Comparison of ENCODE assay signal across 8 cellular contexts in genomic region chr6:157034433-157035230, GRCh38.
A peak's percentile ranks its signal among the peaks of the same experiment; 100 is the strongest.
DNase-seq lines count a peak whose midpoint lies in the region; ATAC-seq, FAIRE-seq and TF ChIP-seq lines count a peak whose summit lies in the region.

No MANE protein-coding gene starts in this region.

- H3K27ac Mint-ChIP-seq in activated CD8-positive, alpha-beta memory T cell treated with anti-CD3 and anti-CD28 coated beads, Interleukin-2, amount 10 ng/mL, durations not matched to agents 7 days and 5 days, result peak overlapping the region; percentile 54
- H3K27ac Mint-ChIP-seq in T-cell, result peak overlapping the region; percentile 72 to 95

- H3K9me2 ChIP-seq in MM.1S (replicated peaks; ENCODE audit: insufficient read depth, low read length), result no peaks in the 10 kb centered on the region

- TF ChIP-seq POLR2A in esophagus squamous epithelium (IDR thresholded peaks at IDR 0.05), result no peak

- H3K4me1 Mint-ChIP-seq in activated CD8-positive, alpha-beta memory T cell treated with anti-CD3 and anti-CD28 coated beads, Interleukin-2, amount 10 ng/mL, durations not matched to agents 7 days and 5 days, result peaks cover 16% of the 10 kb centered on the region
- H3K4me1 Mint-ChIP-seq in T-cell, result peaks cover 32 to 41% (median 35%) of the 10 kb centered on the region in 3 donors

- peak; percentile 68 for ATAC-seq in activated CD8-positive, alpha-beta memory T cell treated with anti-CD3 and anti-CD28 coated beads, Interleukin-2, amount 10 ng/mL, durations not matched to agents 7 days and 5 days
- ATAC-seq in T-cell (replicated peaks in 1 of 4) (peak; percentile 63 to 78 (median 68)), pancreas (peak; percentile 62 to 87 (median 80)), HG02840 (IDR thresholded peaks at IDR 0.05; ENCODE audit: low FRiP score, unreplicated experiment) (no peak)

- no peaks in the 10 kb centered on the region for H3K9me3 Mint-ChIP-seq in activated CD8-positive, alpha-beta memory T cell treated with anti-CD3 and anti-CD28 coated beads, Interleukin-2, amount 10 ng/mL, durations not matched to agents 7 days and 5 days (ENCODE audit: low read depth)
- no peaks in the 10 kb centered on the region for H3K9me3 Mint-ChIP-seq in T-cell

- H3F3A ChIP-seq in MM.1S (ENCODE audit: insufficient read depth, low read length), result no peaks in the 10 kb centered on the region

- no peak overlapping the region for H3K27ac ChIP-seq in MM.1S (ENCODE audit: low read length)
- H3K27ac ChIP-seq in esophagus squamous epithelium, result peak overlapping the region in 3 of 4 donors; percentile 81 to 86 (median 85)
- no peak overlapping the region for H3K27ac ChIP-seq in pancreas

- POLR2A ChIA-PET in T-cell (lab: Charles Lee), result interaction anchor here in 1 of 2 donors (0.5 kb wide), 1 partner anchor 10 kb away, joined by 3 read pairs; no protein-coding TSS in a partner anchor

- CTCF ChIA-PET in activated CD8-positive, alpha-beta memory T cell treated with anti-CD3 and anti-CD28 coated beads, Interleukin-2, amount 10 ng/mL, durations not matched to agents 7 days and 5 days (lab: Charles Lee), result interaction anchor here (0.6 to 2.9 kb wide), 23 partner anchors 9 to 254 kb away, joined by 3 to 20 read pairs (median 4); no protein-coding TSS in a partner anchor
- CTCF ChIA-PET in T-cell (lab: Charles Lee), result interaction anchor here (0.6 to 2.4 kb wide), 14 partner anchors 8 to 1693 kb away, joined by 3 to 8 read pairs (median 5); no protein-coding TSS in a partner anchor

- peak overlapping the region; percentile 76 for H3K4me2 ChIP-seq in MM.1S (ENCODE audit: low read depth, low read length)

- H2AFZ ChIP-seq in MM.1S (ENCODE audit: low read length), result no peak overlapping the region

- no peak overlapping the region for H3K9ac ChIP-seq in MM.1S (ENCODE audit: low read length)

- TF ChIP-seq CTCF in MM.1S (IDR thresholded peaks at IDR 0.05; ENCODE audit: low read length) (peak; percentile 44), esophagus squamous epithelium (IDR thresholded peaks at IDR 0.05) (peak; percentile 34 to 76 (median 64)), pancreas (IDR thresholded peaks at IDR 0.05) (peak in 3 of 4 donors; percentile 35 to 38 (median 38))

- H3K9me3 ChIP-seq in MM.1S (replicated peaks; ENCODE audit: insufficient read depth, low read length) (no peaks in the 10 kb centered on the region), esophagus squamous epithelium (peaks cover 0 to 2% (median 0%) of the 10 kb centered on the region in 3 donors), pancreas (no peaks in the 10 kb centered on the region)

- DNase-seq in activated CD8-positive, alpha-beta memory T cell treated with anti-CD3 and anti-CD28 coated beads, Interleukin-2, amount 10 ng/mL, durations not matched to agents 7 days and 5 days, result no peak
- DNase-seq in activated CD8-positive, alpha-beta memory T cell treated with anti-CD3 and anti-CD28 coated beads for 24 hours, result no peak
- DNase-seq in MM.1S (peak; percentile 36), T-cell (no peak), esophagus squamous epithelium (lab: John Stamatoyannopoulos, UW) (no peak), pancreas (no peak)
- no peak for DNase-seq in effector CD4-positive, alpha-beta T cell

- H3K4me1 ChIP-seq in MM.1S (ENCODE audit: low read length) (0 out of 2 replicates have a peak, but pooled peaks cover 4% of the 10 kb centered on the region), esophagus squamous epithelium (peaks cover 20 to 85% (median 37%) of the 10 kb centered on the region in 3 donors), pancreas (peaks cover 14 to 35% (median 17%) of the 10 kb centered on the region in 3 donors)

- peak overlapping the region; percentile 43 for H3K4me3 Mint-ChIP-seq in activated CD8-positive, alpha-beta memory T cell treated with anti-CD3 and anti-CD28 coated beads, Interleukin-2, amount 10 ng/mL, durations not matched to agents 7 days and 5 days
- H3K4me3 Mint-ChIP-seq in T-cell, result peak overlapping the region; percentile 61 to 74 (median 63)

- H3K4me3 ChIP-seq in MM.1S (ENCODE audit: low read length), result no peak overlapping the region
- H3K4me3 ChIP-seq in esophagus squamous epithelium, result no peak overlapping the region
- H3K4me3 ChIP-seq in pancreas, result no peak overlapping the region

- no peaks in the 10 kb centered on the region for H3K36me3 Mint-ChIP-seq in activated CD8-positive, alpha-beta memory T cell treated with anti-CD3 and anti-CD28 coated beads, Interleukin-2, amount 10 ng/mL, durations not matched to agents 7 days and 5 days
- H3K36me3 Mint-ChIP-seq in T-cell, result peaks cover 3% of the 10 kb centered on the region

- no peaks in the 10 kb centered on the region for H4K20me1 ChIP-seq in MM.1S (ENCODE audit: insufficient read depth, low read length)

- 15 to 21% methylated on average over 6 of the region's 6 CpGs for WGBS in esophagus squamous epithelium, 2 donors
- WGBS in pancreas, 2 donors, result 14 to 16% methylated on average over 6 of the region's 6 CpGs

- H3K79me2 ChIP-seq in MM.1S (ENCODE audit: low read length), result peaks cover 62% of the 10 kb centered on the region

- intact Hi-C loops in esophagus squamous epithelium (cut with DNase I), result loop anchor here (10.0 kb wide), 1 partner anchor 350 kb away; no protein-coding TSS in a partner anchor
- intact Hi-C loops in pancreas (cut with DNase I), result loop anchor here in 2 of 3 donors (5.0 to 10.0 kb wide), 2 partner anchors 148 to 150 kb away; no protein-coding TSS in a partner anchor

- peak; percentile 79 for FAIRE-seq in pancreas (lab: Jason Lieb, UNC)

- H3K36me3 ChIP-seq in MM.1S (replicated peaks; ENCODE audit: insufficient read depth, low read length) (no peaks in the 10 kb centered on the region), esophagus squamous epithelium (no peaks in the 10 kb centered on the region), pancreas (no peaks in the 10 kb centered on the region)

- H3K27me3 ChIP-seq in MM.1S (replicated peaks; ENCODE audit: insufficient read depth, low read length), result no peaks in the 10 kb centered on the region
- no peaks in the 10 kb centered on the region for H3K27me3 ChIP-seq in esophagus squamous epithelium
- no peaks in the 10 kb centered on the region for H3K27me3 ChIP-seq in pancreas

- H3K27me3 Mint-ChIP-seq in activated CD8-positive, alpha-beta memory T cell treated with anti-CD3 and anti-CD28 coated beads, Interleukin-2, amount 10 ng/mL, durations not matched to agents 7 days and 5 days, result no peaks in the 10 kb centered on the region
- no peaks in the 10 kb centered on the region for H3K27me3 Mint-ChIP-seq in T-cell

Comparison
In these comparisons a context has a peak if more than half of its experiments do, and no peak if none do; other contexts are left out.
1. H3K27ac ChIP-seq: peak in esophagus squamous epithelium (3 of 4); none in MM.1S (single experiment) and pancreas (0 of 4).
2. Peak in every context shown above with its lines, with median percentiles within 50 percentile points of each other: CTCF ChIP-seq.